ENCODE assay signal across 9 cellular contexts in the genomic region with DNA sequence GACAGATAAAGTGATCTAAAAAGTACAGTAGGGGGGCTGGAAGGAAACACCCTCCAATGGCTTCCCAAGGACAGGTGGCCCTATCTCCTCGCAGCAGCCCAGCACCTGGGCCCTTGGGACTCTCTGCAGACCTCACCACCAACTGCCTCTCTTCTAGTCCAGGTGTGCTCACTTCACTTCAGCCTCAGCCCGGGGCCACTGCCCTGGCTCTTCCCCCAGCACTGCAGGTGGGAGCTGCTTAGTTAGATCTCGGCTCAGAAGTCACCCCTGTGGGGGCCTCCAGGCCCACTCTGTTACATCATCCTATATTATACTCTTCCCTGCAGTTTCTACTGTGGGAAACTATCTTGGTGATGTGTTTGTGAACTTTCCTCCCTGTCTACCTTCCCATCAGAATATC. TPM values are rescaled to one million over a fixed set of nuclear protein-coding genes. Genes with fewer than 3 reads are reported as not detected.
DNase-seq lines count a peak whose midpoint lies in the region; ATAC-seq, FAIRE-seq and TF ChIP-seq lines count a peak whose summit lies in the region.
"Had no signal": no experiment of that assay in that cellular context is flagged by ENCODE, and none has a peak within 500 bp of the region (broad histone marks: within the 10 kb centered on the region; RNA-seq: fewer than 3 reads in every experiment).

No MANE protein-coding gene starts in this region.

- H3K27me3 Mint-ChIP-seq in CD8-positive, alpha-beta T cell (ENCODE audit: low read depth) = peaks cover 38% of the 10 kb centered on the region

- no peak for TF ChIP-seq CTCF in CD8-positive, alpha-beta T cell (IDR thresholded peaks at IDR 0.05)
- no peak for TF ChIP-seq CTCF in fibroblast of pulmonary artery (IDR thresholded peaks at IDR 0.05; ENCODE audit: low read length, missing control alignments)
- TF ChIP-seq CTCF in pancreas (IDR thresholded peaks at IDR 0.05) = no peak

- H3K27ac Mint-ChIP-seq in CD8-positive, alpha-beta T cell = no peak overlapping the region

- intact Hi-C loops in CD8-positive, alpha-beta T cell (cut with DNase I, micrococcal nuclease) = loop anchor here in 1 of 2 experiments (2.0 to 10.0 kb wide), 4 partner anchors 273 to 1240 kb away; partner anchors contain the start of genes MCM2, SLC41A3 and TPRA1
- intact Hi-C loops in pancreas (cut with DNase I) = no loop called here

- peaks cover 2% of the 10 kb centered on the region for H3K36me3 Mint-ChIP-seq in CD8-positive, alpha-beta T cell

- ATAC-seq in CD8-positive, alpha-beta T cell = no peak
- ATAC-seq in pancreas (no peak), HG03439 (IDR thresholded peaks at IDR 0.05; ENCODE audit: unreplicated experiment) (no peak), GM21423 (IDR thresholded peaks at IDR 0.05; ENCODE audit: unreplicated experiment) (no peak)

- peaks cover 7% of the 10 kb centered on the region for H3K27me3 ChIP-seq in CD8-positive, alpha-beta T cell (ENCODE audit: insufficient read depth, low read length)
- H3K27me3 ChIP-seq in pancreas = no peaks in the 10 kb centered on the region

- POLR2A ChIA-PET in CD8-positive, alpha-beta T cell (lab: Charles Lee) = no interaction called here

- no peaks in the 10 kb centered on the region for H3K9me3 ChIP-seq in CD8-positive, alpha-beta T cell (ENCODE audit: low read length)
- H3K9me3 ChIP-seq in pancreas = no peaks in the 10 kb centered on the region

- peak overlapping the region; percentile 59 for H3K4me3 Mint-ChIP-seq in CD8-positive, alpha-beta T cell

- H3K4me3 ChIP-seq in CD8-positive, alpha-beta T cell (ENCODE audit: low read depth, low read length) = no peak overlapping the region
- peak overlapping the region; percentile 69 for H3K4me3 ChIP-seq in fibroblast of pulmonary artery (replicated peaks; ENCODE audit: low read depth, low read length)
- peak overlapping the region in 3 of 4 donors; percentile 83 to 95 (median 94) for H3K4me3 ChIP-seq in pancreas

- CTCF ChIA-PET in CD8-positive, alpha-beta T cell (lab: Charles Lee) = no interaction called here

- no peak for DNase-seq in CD8-positive, alpha-beta T cell
- DNase-seq in NAMALWA (ENCODE audit: low spot score) (peak; percentile 58), fibroblast of pulmonary artery (ENCODE audit: low read depth) (no peak), pancreas (peak in 2 of 6 donors; percentile 54 to 59), OCI-M1 (lab: John Stamatoyannopoulos, UW) (no peak), NCI-H2029 treated with DMSO at 0.1 percent for 48 hours (lab: John Stamatoyannopoulos, UW) (no peak)

- 27% methylated on average over 3 of the region's 3 CpGs for WGBS in pancreas, 2 donors

- H3K9me3 Mint-ChIP-seq in CD8-positive, alpha-beta T cell = no peaks in the 10 kb centered on the region

- H3K27ac ChIP-seq in CD8-positive, alpha-beta T cell (ENCODE audit: low read depth, low read length) = no peak overlapping the region
- H3K27ac ChIP-seq in pancreas = peak overlapping the region; percentile 96 to 99 (median 98)

- peaks cover 15% of the 10 kb centered on the region for H3K4me1 Mint-ChIP-seq in CD8-positive, alpha-beta T cell (ENCODE audit: low read depth)

- no peak for FAIRE-seq in pancreas (lab: Jason Lieb, UNC)
- FAIRE-seq: islet of Langerhans had no signal

- H3K36me3 ChIP-seq in CD8-positive, alpha-beta T cell (ENCODE audit: insufficient read depth, low read length) = no peaks in the 10 kb centered on the region
- H3K36me3 ChIP-seq in pancreas = peaks cover 0 to 21% (median 16%) of the 10 kb centered on the region in 3 donors

- H3K4me1 ChIP-seq in CD8-positive, alpha-beta T cell (ENCODE audit: insufficient read depth, low read length) = peaks cover 14% of the 10 kb centered on the region
- H3K4me1 ChIP-seq in pancreas = peaks cover 10 to 18% (median 15%) of the 10 kb centered on the region in 3 donors

RNA-seq across cellular contexts. Expression of gene KLF15, which starts 2.0 kb away (rescaled TPM):
- total RNA-seq in CD8-positive, alpha-beta T cell = under 1 TPM in 1 of 2 experiments, not detected in 1; 0.16 TPM
- total RNA-seq in pancreas = 10 to 100 TPM; 15.2 to 38.3 (median 30.6) TPM
- polyA plus RNA-seq in pancreas = 10 to 100 TPM; 11.3 to 27.1 TPM

RNA-seq across cellular contexts. Expression of gene CFAP100, which starts 39.5 kb away (rescaled TPM):
- not detected for total RNA-seq in CD8-positive, alpha-beta T cell
- total RNA-seq in pancreas = not detected
- polyA plus RNA-seq in pancreas = not detected

Comparison
In these comparisons a context has a peak if more than half of its experiments do, and no peak if none do; other contexts are left out.
1. RNA of gene KLF15, which starts 2.0 kb away (total RNA-seq): 15.2 to 38.3 TPM in pancreas; 0.16 TPM in CD8-positive, alpha-beta T cell; every median in the first group is over 10 times any median in the second.